Comparison of ENCODE assay signal across 9 cellular contexts in genomic region chr7:150370612-150371071, GRCh38. TPM values are rescaled to one million over a fixed set of nuclear protein-coding genes. Genes with fewer than 3 reads are reported as not detected.
DNase-seq lines count a peak whose midpoint lies in the region; ATAC-seq and TF ChIP-seq lines count a peak whose summit lies in the region.
"Had no signal": no experiment of that assay in that cellular context is flagged by ENCODE, and none has a peak within 500 bp of the region (broad histone marks: within the 10 kb centered on the region; RNA-seq: fewer than 3 reads in every experiment).

No MANE protein-coding gene starts in this region.

- no peaks in the 10 kb centered on the region for H3K27me3 ChIP-seq in cardiac muscle cell
- H3K27me3 ChIP-seq in right cardiac atrium (ENCODE audit: control insufficient read depth, insufficient read depth), result no peaks in the 10 kb centered on the region
- no peaks in the 10 kb centered on the region for H3K27me3 ChIP-seq in tibial nerve

- TF ChIP-seq POLR2A in tibial nerve (IDR thresholded peaks at IDR 0.05), result no peak

- H3K27ac Mint-ChIP-seq in activated naive CD8-positive, alpha-beta T cell treated with anti-CD3 and anti-CD28 coated beads, Interleukin-2, amount 10 ng/mL, durations not matched to agents 7 days and 5 days, result peak overlapping the region; percentile 41

- no peak for TF ChIP-seq EP300 in tibial nerve (IDR thresholded peaks at IDR 0.05)

- H3K4me3 ChIP-seq in cardiac muscle cell (no peak overlapping the region), right cardiac atrium (ENCODE audit: low read length) (no peak overlapping the region), tibial nerve (peak overlapping the region in 1 of 4 donors; percentile 99)

- H3K36me3 ChIP-seq in cardiac muscle cell (peaks cover 16% of the 10 kb centered on the region), tibial nerve (peaks cover 0 to 57% (median 0%) of the 10 kb centered on the region in 3 donors)

- intact Hi-C loops in right cardiac atrium (cut with DNase I), result no loop called here

- H3K9me3 Mint-ChIP-seq in activated naive CD8-positive, alpha-beta T cell treated with anti-CD3 and anti-CD28 coated beads, Interleukin-2, amount 10 ng/mL, durations not matched to agents 7 days and 5 days, result no peaks in the 10 kb centered on the region

- no peaks in the 10 kb centered on the region for H3K27me3 Mint-ChIP-seq in activated naive CD8-positive, alpha-beta T cell treated with anti-CD3 and anti-CD28 coated beads, Interleukin-2, amount 10 ng/mL, durations not matched to agents 7 days and 5 days

- DNase-seq in cardiac muscle cell (ENCODE audit: low read depth in 1 of 2, low spot score in 1 of 2), result peak in 1 of 2 donors; percentile 71
- no peak for DNase-seq in right cardiac atrium
- DNase-seq in activated naive CD8-positive, alpha-beta T cell treated with anti-CD3 and anti-CD28 coated beads, Interleukin-2, amount 10 ng/mL, durations not matched to agents 7 days and 5 days, result peak; percentile 21
- DNase-seq in kidney glomerular epithelial cell (lab: John Stamatoyannopoulos, UW), result peak; percentile 48
- DNase-seq in tibial nerve (ENCODE audit: low spot score in 2 of 2), result no peak
- no peak for DNase-seq in 8988T
- DNase-seq: activated CD4-positive, alpha-beta T cell treated with anti-CD3 and anti-CD28 coated beads for 48 hours had no signal

- no peaks in the 10 kb centered on the region for H3K9me3 ChIP-seq in cardiac muscle cell (ENCODE audit: low read depth)
- H3K9me3 ChIP-seq in right cardiac atrium (ENCODE audit: control insufficient read depth, low read length), result no peaks in the 10 kb centered on the region
- no peaks in the 10 kb centered on the region for H3K9me3 ChIP-seq in tibial nerve

- TF ChIP-seq CTCF in cardiac muscle cell (IDR thresholded peaks at IDR 0.05; ENCODE audit: low read depth, low read length), result no peak
- TF ChIP-seq CTCF in tibial nerve (IDR thresholded peaks at IDR 0.05), result no peak

- peaks cover 5% of the 10 kb centered on the region for H3K36me3 Mint-ChIP-seq in activated naive CD8-positive, alpha-beta T cell treated with anti-CD3 and anti-CD28 coated beads, Interleukin-2, amount 10 ng/mL, durations not matched to agents 7 days and 5 days

- H3K4me1 Mint-ChIP-seq in activated naive CD8-positive, alpha-beta T cell treated with anti-CD3 and anti-CD28 coated beads, Interleukin-2, amount 10 ng/mL, durations not matched to agents 7 days and 5 days, result peaks cover 26% of the 10 kb centered on the region

- H3K27ac ChIP-seq in cardiac muscle cell (peak overlapping the region; percentile 100), right cardiac atrium (ENCODE audit: low read length) (no peak overlapping the region), tibial nerve (peak overlapping the region in 3 of 4 donors; percentile 59 to 99 (median 98))

- POLR2A ChIA-PET in activated naive CD8-positive, alpha-beta T cell treated with anti-CD3 and anti-CD28 coated beads, Interleukin-2, amount 10 ng/mL, durations not matched to agents 7 days and 5 days (lab: Charles Lee), result interaction anchor here (1.1 to 3.5 kb wide), 2 partner anchors 9 to 35 kb away, joined by 3 to 47 read pairs; a partner anchor contains a TSS

- 71% methylated on average over 3 of the region's 3 CpGs for WGBS in right cardiac atrium
- 48 to 75% methylated on average over 3 of the region's 3 CpGs for WGBS in tibial nerve, 2 donors

- peaks cover 41% of the 10 kb centered on the region for H3K4me1 ChIP-seq in cardiac muscle cell (ENCODE audit: low read depth)
- peaks cover 4% of the 10 kb centered on the region for H3K4me1 ChIP-seq in right cardiac atrium (ENCODE audit: control insufficient read depth, insufficient read depth, low read length)
- peaks cover 0 to 55% (median 24%) of the 10 kb centered on the region in 4 donors for H3K4me1 ChIP-seq in tibial nerve

- ATAC-seq in right cardiac atrium (no peak), HG03439 (IDR thresholded peaks at IDR 0.05; ENCODE audit: unreplicated experiment) (no peak), HG02610 (IDR thresholded peaks at IDR 0.05; ENCODE audit: unreplicated experiment) (no peak)
- ATAC-seq in activated naive CD8-positive, alpha-beta T cell treated with anti-CD3 and anti-CD28 coated beads, Interleukin-2, amount 10 ng/mL, durations not matched to agents 7 days and 5 days (ENCODE audit: low read depth), result no peak

- H3K4me3 Mint-ChIP-seq in activated naive CD8-positive, alpha-beta T cell treated with anti-CD3 and anti-CD28 coated beads, Interleukin-2, amount 10 ng/mL, durations not matched to agents 7 days and 5 days, result no peak overlapping the region

RNA-seq across cellular contexts. Expression of gene REPIN1, which starts 2.0 kb away (rescaled TPM):
- total RNA-seq in cardiac muscle cell (222 and 270 TPM in 2 replicates), right cardiac atrium (100 to 1,000 TPM in 3 of 4 donors, 10 to 100 TPM in 1; 98.2 to 116 (median 107) TPM), tibial nerve (10 to 100 TPM; 65.8 to 70.2 (median 68.3) TPM)
- polyA plus RNA-seq in cardiac muscle cell (185 and 224 TPM in 2 replicates), right cardiac atrium (70.6 TPM)
- 10 to 100 TPM; 53.4 to 57.5 TPM for total RNA-seq in activated naive CD8-positive, alpha-beta T cell treated with anti-CD3 and anti-CD28 coated beads, Interleukin-2, amount 10 ng/mL, durations not matched to agents 7 days and 5 days

RNA-seq across cellular contexts. Expression of gene ZNF775, which starts 8.5 kb away (rescaled TPM):
- total RNA-seq in cardiac muscle cell, result 31.7 and 34.3 TPM in 2 replicates
- polyA plus RNA-seq in cardiac muscle cell, result 29.7 and 40.1 TPM in 2 replicates
- 1 to 10 TPM; 5.1 to 6.5 (median 5.8) TPM for total RNA-seq in right cardiac atrium
- polyA plus RNA-seq in right cardiac atrium, result 4.5 TPM
- total RNA-seq in activated naive CD8-positive, alpha-beta T cell treated with anti-CD3 and anti-CD28 coated beads, Interleukin-2, amount 10 ng/mL, durations not matched to agents 7 days and 5 days, result 1 to 10 TPM; 5.4 to 6.4 TPM
- total RNA-seq in tibial nerve, result 10 to 100 TPM in 2 of 4 donors, 1 to 10 TPM in 2; 5.9 to 14.3 (median 11.6) TPM

RNA-seq across cellular contexts. Expression of gene RARRES2, which starts 29.2 kb away (rescaled TPM):
- total RNA-seq in cardiac muscle cell (4.2 and 5.5 TPM in 2 replicates), right cardiac atrium (100 to 1,000 TPM; 111 to 195 (median 174) TPM), tibial nerve (100 to 1,000 TPM; 172 to 382 (median 375) TPM)
- polyA plus RNA-seq in cardiac muscle cell (5.7 and 8.3 TPM in 2 replicates), right cardiac atrium (193 TPM)
- total RNA-seq in activated naive CD8-positive, alpha-beta T cell treated with anti-CD3 and anti-CD28 coated beads, Interleukin-2, amount 10 ng/mL, durations not matched to agents 7 days and 5 days, result not detected

RNA-seq across cellular contexts. Expression of gene ACTR3C, which starts 47.3 kb away (rescaled TPM):
- total RNA-seq in cardiac muscle cell, result 1.5 and 4.8 TPM in 2 replicates
- polyA plus RNA-seq in cardiac muscle cell, result 2.2 and 2.4 TPM in 2 replicates
- 1 to 10 TPM; 4.5 to 7.4 (median 5.5) TPM for total RNA-seq in right cardiac atrium
- 4.2 TPM for polyA plus RNA-seq in right cardiac atrium
- total RNA-seq in activated naive CD8-positive, alpha-beta T cell treated with anti-CD3 and anti-CD28 coated beads, Interleukin-2, amount 10 ng/mL, durations not matched to agents 7 days and 5 days, result 1 to 10 TPM; 6.4 to 7.0 TPM
- 1 to 10 TPM in 1 of 4 donors, under 1 TPM in 3; 0.44 to 2.3 (median 0.94) TPM for total RNA-seq in tibial nerve

RNA-seq across cellular contexts. Expression of gene LRRC61, which starts 47.5 kb away (rescaled TPM):
- 34.0 and 34.5 TPM in 2 replicates for total RNA-seq in cardiac muscle cell
- polyA plus RNA-seq in cardiac muscle cell, result 30.0 and 31.4 TPM in 2 replicates
- total RNA-seq in right cardiac atrium, result 1 to 10 TPM; 5.7 to 8.0 (median 6.2) TPM
- polyA plus RNA-seq in right cardiac atrium, result 4.4 TPM
- 10 to 100 TPM; 16.6 to 17.2 TPM for total RNA-seq in activated naive CD8-positive, alpha-beta T cell treated with anti-CD3 and anti-CD28 coated beads, Interleukin-2, amount 10 ng/mL, durations not matched to agents 7 days and 5 days
- total RNA-seq in tibial nerve, result 10 to 100 TPM in 1 of 4 donors, 1 to 10 TPM in 3; 7.9 to 19.3 (median 9.6) TPM

Comparison
In these comparisons a context has a peak if more than half of its experiments do, and no peak if none do; other contexts are left out.
1. RNA of gene RARRES2, which starts 29.2 kb away (total RNA-seq): 172 to 382 TPM in tibial nerve and 111 to 195 TPM in right cardiac atrium; 4.2 to 5.5 TPM in cardiac muscle cell and not detected in activated naive CD8-positive, alpha-beta T cell treated with anti-CD3 and anti-CD28 coated beads, Interleukin-2, amount 10 ng/mL, durations not matched to agents 7 days and 5 days; every median in the first group is over 10 times any median in the second.
2. DNase-seq: peak in activated naive CD8-positive, alpha-beta T cell treated with anti-CD3 and anti-CD28 coated beads, Interleukin-2, amount 10 ng/mL, durations not matched to agents 7 days and 5 days (single experiment) and kidney glomerular epithelial cell (single experiment); none in right cardiac atrium (0 of 3), tibial nerve (0 of 2) and 8988T (single experiment).